1 cellular context compared by ENCODE assay signal in genomic region chr5:132434813-132435286, GRCh38.
TF ChIP-seq lines count a peak whose summit lies in the region.

No MANE protein-coding gene starts in this region.

TF ChIP-seq in HepG2, 621 proteins besides CTCF, POLR2A, EP300 and RAD21 (continued from another document and continues in another):
- no peak for TF ChIP-seq ZNF512B (CRISPR knock-in tag; IDR thresholded peaks at IDR 0.05; ENCODE audit: borderline replicate concordance)
- no peak for TF ChIP-seq PTBP1 (IDR thresholded peaks at IDR 0.05; ENCODE audit: low read depth, low read length, poor library complexity, severe bottlenecking)
- no peak for TF ChIP-seq PAX8 (CRISPR knock-in tag; IDR thresholded peaks at IDR 0.05; ENCODE audit: borderline replicate concordance)
- 0 out of 2 replicates have a peak, but pooled peaks have one; percentile 14 for TF ChIP-seq ZNF792 (CRISPR knock-in tag; IDR thresholded peaks at IDR 0.05)
- no peak for TF ChIP-seq KDM6A (CRISPR knock-in tag; IDR thresholded peaks at IDR 0.05; ENCODE audit: low read depth)
- TF ChIP-seq TP53 (CRISPR knock-in tag; conservative IDR thresholded peaks at IDR 0.05), result no peak
- TF ChIP-seq ZNF441 (CRISPR knock-in tag; IDR thresholded peaks at IDR 0.05; ENCODE audit: borderline replicate concordance), result no peak
- TF ChIP-seq ZSCAN9 (CRISPR knock-in tag; IDR thresholded peaks at IDR 0.05; ENCODE audit: borderline replicate concordance), result no peak
- no peak for TF ChIP-seq ZNF557 (CRISPR knock-in tag; IDR thresholded peaks at IDR 0.05)
- TF ChIP-seq AGO2 (optimal IDR thresholded peaks at IDR 0.05; ENCODE audit: low read depth, low read length), result no peak
- 0 out of 2 replicates have a peak, but pooled peaks have one; percentile 39 for TF ChIP-seq ZNF44 (CRISPR knock-in tag; IDR thresholded peaks at IDR 0.05)
- TF ChIP-seq, protein P1, sequence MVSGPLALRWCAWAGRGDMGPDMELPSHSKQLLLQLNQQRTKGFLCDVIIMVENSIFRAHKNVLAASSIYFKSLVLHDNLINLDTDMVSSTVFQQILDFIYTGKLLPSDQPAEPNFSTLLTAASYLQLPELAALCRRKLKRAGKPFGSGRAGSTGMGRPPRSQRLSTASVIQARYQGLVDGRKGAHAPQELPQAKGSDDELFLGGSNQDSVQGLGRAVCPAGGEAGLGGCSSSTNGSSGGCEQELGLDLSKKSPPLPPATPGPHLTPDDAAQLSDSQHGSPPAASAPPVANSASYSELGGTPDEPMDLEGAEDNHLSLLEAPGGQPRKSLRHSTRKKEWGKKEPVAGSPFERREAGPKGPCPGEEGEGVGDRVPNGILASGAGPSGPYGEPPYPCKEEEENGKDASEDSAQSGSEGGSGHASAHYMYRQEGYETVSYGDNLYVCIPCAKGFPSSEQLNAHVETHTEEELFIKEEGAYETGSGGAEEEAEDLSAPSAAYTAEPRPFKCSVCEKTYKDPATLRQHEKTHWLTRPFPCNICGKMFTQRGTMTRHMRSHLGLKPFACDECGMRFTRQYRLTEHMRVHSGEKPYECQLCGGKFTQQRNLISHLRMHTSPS (CRISPR knock-in tag; IDR thresholded peaks at IDR 0.05; ENCODE audit: low read depth), result peak; percentile 72
- no peak for TF ChIP-seq HMG20A (CRISPR knock-in tag; IDR thresholded peaks at IDR 0.05; ENCODE audit: borderline replicate concordance)
- no peak for TF ChIP-seq CHD4 (IDR thresholded peaks at IDR 0.05; ENCODE audit: borderline replicate concordance, low read length)
- no peak for TF ChIP-seq NR2C2 (CRISPR knock-in tag; IDR thresholded peaks at IDR 0.05; ENCODE audit: borderline replicate concordance)
- TF ChIP-seq, protein P2, sequence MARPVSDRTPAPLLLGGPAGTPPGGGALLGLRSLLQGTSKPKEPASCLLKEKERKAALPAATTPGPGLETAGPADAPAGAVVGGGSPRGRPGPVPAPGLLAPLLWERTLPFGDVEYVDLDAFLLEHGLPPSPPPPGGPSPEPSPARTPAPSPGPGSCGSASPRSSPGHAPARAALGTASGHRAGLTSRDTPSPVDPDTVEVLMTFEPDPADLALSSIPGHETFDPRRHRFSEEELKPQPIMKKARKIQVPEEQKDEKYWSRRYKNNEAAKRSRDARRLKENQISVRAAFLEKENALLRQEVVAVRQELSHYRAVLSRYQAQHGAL (CRISPR knock-in tag; IDR thresholded peaks at IDR 0.05; ENCODE audit: not compliant biosample characterization), result no peak
- no peak for TF ChIP-seq YEATS2 (CRISPR knock-in tag; IDR thresholded peaks at IDR 0.05; ENCODE audit: borderline replicate concordance)
- peak; percentile 45 to 58; a peak in 3 of 4 replicates for TF ChIP-seq NR2F1 (CRISPR knock-in tag; IDR thresholded peaks at IDR 0.05)
- no peak for TF ChIP-seq UBTF (CRISPR knock-in tag; IDR thresholded peaks at IDR 0.05)
- no peak for TF ChIP-seq NR2F2 (IDR thresholded peaks at IDR 0.05; ENCODE audit: borderline replicate concordance, low read depth)
- TF ChIP-seq ZNF710 (CRISPR knock-in tag; IDR thresholded peaks at IDR 0.05; ENCODE audit: borderline replicate concordance), result no peak
- TF ChIP-seq DNMT1 (CRISPR knock-in tag; IDR thresholded peaks at IDR 0.05), result no peak
- TF ChIP-seq NKX3-1 (CRISPR knock-in tag; IDR thresholded peaks at IDR 0.05), result no peak
- TF ChIP-seq SKI (IDR thresholded peaks at IDR 0.05; ENCODE audit: partially characterized antibody), result no peak
- no peak for TF ChIP-seq ZNF616 (CRISPR knock-in tag; IDR thresholded peaks at IDR 0.05; ENCODE audit: low read depth)
- TF ChIP-seq, protein P3, sequence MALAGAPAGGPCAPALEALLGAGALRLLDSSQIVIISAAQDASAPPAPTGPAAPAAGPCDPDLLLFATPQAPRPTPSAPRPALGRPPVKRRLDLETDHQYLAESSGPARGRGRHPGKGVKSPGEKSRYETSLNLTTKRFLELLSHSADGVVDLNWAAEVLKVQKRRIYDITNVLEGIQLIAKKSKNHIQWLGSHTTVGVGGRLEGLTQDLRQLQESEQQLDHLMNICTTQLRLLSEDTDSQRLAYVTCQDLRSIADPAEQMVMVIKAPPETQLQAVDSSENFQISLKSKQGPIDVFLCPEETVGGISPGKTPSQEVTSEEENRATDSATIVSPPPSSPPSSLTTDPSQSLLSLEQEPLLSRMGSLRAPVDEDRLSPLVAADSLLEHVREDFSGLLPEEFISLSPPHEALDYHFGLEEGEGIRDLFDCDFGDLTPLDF (CRISPR knock-in tag; IDR thresholded peaks at IDR 0.05), result no peak
- TF ChIP-seq SRSF4 (IDR thresholded peaks at IDR 0.05; ENCODE audit: low read depth, low read length, poor library complexity, severe bottlenecking), result no peak
- TF ChIP-seq ZBED4 (CRISPR knock-in tag; IDR thresholded peaks at IDR 0.05; ENCODE audit: borderline replicate concordance), result no peak
- no peak for TF ChIP-seq ZNF772 (CRISPR knock-in tag; IDR thresholded peaks at IDR 0.05)
- no peak for TF ChIP-seq SOX6 (IDR thresholded peaks at IDR 0.05)
- 0 out of 2 replicates have a peak, but pooled peaks have one; percentile 21 for TF ChIP-seq SOX6 (CRISPR knock-in tag; IDR thresholded peaks at IDR 0.05)
- 0 out of 2 replicates have a peak, but pooled peaks have one; percentile 30 for TF ChIP-seq CAMTA2 (CRISPR knock-in tag; IDR thresholded peaks at IDR 0.05; ENCODE audit: borderline replicate concordance)
- no peak for TF ChIP-seq ZNF546 (CRISPR knock-in tag; conservative IDR thresholded peaks at IDR 0.05)
- TF ChIP-seq RARA (CRISPR knock-in tag; IDR thresholded peaks at IDR 0.05), result 0 out of 2 replicates have a peak, but pooled peaks have one; percentile 43
- no peak for TF ChIP-seq RELA (CRISPR knock-in tag; IDR thresholded peaks at IDR 0.05)
- TF ChIP-seq ZNF251 (CRISPR knock-in tag; IDR thresholded peaks at IDR 0.05), result no peak
- TF ChIP-seq, protein P4, sequence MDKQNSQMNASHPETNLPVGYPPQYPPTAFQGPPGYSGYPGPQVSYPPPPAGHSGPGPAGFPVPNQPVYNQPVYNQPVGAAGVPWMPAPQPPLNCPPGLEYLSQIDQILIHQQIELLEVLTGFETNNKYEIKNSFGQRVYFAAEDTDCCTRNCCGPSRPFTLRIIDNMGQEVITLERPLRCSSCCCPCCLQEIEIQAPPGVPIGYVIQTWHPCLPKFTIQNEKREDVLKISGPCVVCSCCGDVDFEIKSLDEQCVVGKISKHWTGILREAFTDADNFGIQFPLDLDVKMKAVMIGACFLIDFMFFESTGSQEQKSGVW (CRISPR knock-in tag; IDR thresholded peaks at IDR 0.05; ENCODE audit: borderline replicate concordance), result no peak
- TF ChIP-seq ONECUT2 (CRISPR knock-in tag; IDR thresholded peaks at IDR 0.05), result no peak
- TF ChIP-seq ZFP1 (CRISPR knock-in tag; IDR thresholded peaks at IDR 0.05), result no peak
- TF ChIP-seq, protein P5, sequence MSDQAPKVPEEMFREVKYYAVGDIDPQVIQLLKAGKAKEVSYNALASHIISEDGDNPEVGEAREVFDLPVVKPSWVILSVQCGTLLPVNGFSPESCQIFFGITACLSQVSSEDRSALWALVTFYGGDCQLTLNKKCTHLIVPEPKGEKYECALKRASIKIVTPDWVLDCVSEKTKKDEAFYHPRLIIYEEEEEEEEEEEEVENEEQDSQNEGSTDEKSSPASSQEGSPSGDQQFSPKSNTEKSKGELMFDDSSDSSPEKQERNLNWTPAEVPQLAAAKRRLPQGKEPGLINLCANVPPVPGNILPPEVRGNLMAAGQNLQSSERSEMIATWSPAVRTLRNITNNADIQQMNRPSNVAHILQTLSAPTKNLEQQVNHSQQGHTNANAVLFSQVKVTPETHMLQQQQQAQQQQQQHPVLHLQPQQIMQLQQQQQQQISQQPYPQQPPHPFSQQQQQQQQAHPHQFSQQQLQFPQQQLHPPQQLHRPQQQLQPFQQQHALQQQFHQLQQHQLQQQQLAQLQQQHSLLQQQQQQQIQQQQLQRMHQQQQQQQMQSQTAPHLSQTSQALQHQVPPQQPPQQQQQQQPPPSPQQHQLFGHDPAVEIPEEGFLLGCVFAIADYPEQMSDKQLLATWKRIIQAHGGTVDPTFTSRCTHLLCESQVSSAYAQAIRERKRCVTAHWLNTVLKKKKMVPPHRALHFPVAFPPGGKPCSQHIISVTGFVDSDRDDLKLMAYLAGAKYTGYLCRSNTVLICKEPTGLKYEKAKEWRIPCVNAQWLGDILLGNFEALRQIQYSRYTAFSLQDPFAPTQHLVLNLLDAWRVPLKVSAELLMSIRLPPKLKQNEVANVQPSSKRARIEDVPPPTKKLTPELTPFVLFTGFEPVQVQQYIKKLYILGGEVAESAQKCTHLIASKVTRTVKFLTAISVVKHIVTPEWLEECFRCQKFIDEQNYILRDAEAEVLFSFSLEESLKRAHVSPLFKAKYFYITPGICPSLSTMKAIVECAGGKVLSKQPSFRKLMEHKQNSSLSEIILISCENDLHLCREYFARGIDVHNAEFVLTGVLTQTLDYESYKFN (CRISPR knock-in tag; conservative IDR thresholded peaks at IDR 0.05), result 0 out of 2 replicates have a peak, but pooled peaks have one; percentile 31
- TF ChIP-seq NAIF1 (CRISPR knock-in tag; IDR thresholded peaks at IDR 0.05; ENCODE audit: borderline replicate concordance), result no peak
- TF ChIP-seq ATF1 (CRISPR knock-in tag; IDR thresholded peaks at IDR 0.05), result no peak
- TF ChIP-seq SP1 (IDR thresholded peaks at IDR 0.05), result no peak
- TF ChIP-seq SP1 (CRISPR knock-in tag; IDR thresholded peaks at IDR 0.05), result no peak
- no peak for TF ChIP-seq ELF3 (CRISPR knock-in tag; IDR thresholded peaks at IDR 0.05)
- TF ChIP-seq ZNF761 (CRISPR knock-in tag; conservative IDR thresholded peaks at IDR 0.05), result no peak
- no peak for TF ChIP-seq SUZ12 (IDR thresholded peaks at IDR 0.05; ENCODE audit: low read depth, low read length)
- TF ChIP-seq NCOA1 (CRISPR knock-in tag; IDR thresholded peaks at IDR 0.05), result no peak
- no peak for TF ChIP-seq SMC3 (IDR thresholded peaks at IDR 0.05; ENCODE audit: low read length)
